In genomic region chr7:130351664-130352015, GRCh38 we compare ENCODE assay signal across 15 cellular contexts. TPM values are rescaled to one million over a fixed set of nuclear protein-coding genes. Genes with fewer than 3 reads are reported as not detected.
DNase-seq lines count a peak whose midpoint lies in the region; ATAC-seq and TF ChIP-seq lines count a peak whose summit lies in the region.
"Had no signal": no experiment of that assay in that cellular context is flagged by ENCODE, and none has a peak within 500 bp of the region (broad histone marks: within the 10 kb centered on the region; RNA-seq: fewer than 3 reads in every experiment).

No MANE protein-coding gene starts in this region.

- H3K4me3 ChIP-seq in SJCRH30 (peak overlapping the region; percentile 38), spleen (no peak overlapping the region)

- H3K4me1 Mint-ChIP-seq in immature natural killer cell = no peaks in the 10 kb centered on the region
- H3K4me1 Mint-ChIP-seq in activated T-cell treated with anti-CD3 and anti-CD28 coated beads, Interleukin-2, amount 50 U/mL, for 24 hours (ENCODE audit: low read depth) = peaks cover 25% of the 10 kb centered on the region

- no peaks in the 10 kb centered on the region for H3K36me3 Mint-ChIP-seq in immature natural killer cell
- no peaks in the 10 kb centered on the region for H3K36me3 Mint-ChIP-seq in activated T-cell treated with anti-CD3 and anti-CD28 coated beads, Interleukin-2, amount 50 U/mL, for 24 hours (ENCODE audit: low read depth)
- H3K36me3 Mint-ChIP-seq: activated CD4-positive, alpha-beta memory T cell treated with anti-CD3 and anti-CD28 coated beads for 36 hours had no signal

- no peaks in the 10 kb centered on the region for H3K9me3 ChIP-seq in SJCRH30 (replicated peaks)
- H3K9me3 ChIP-seq in spleen = no peaks in the 10 kb centered on the region
- H3K9me3 ChIP-seq: neutrophil had no signal

- WGBS in spleen, 5 donors = 62 to 80% (median 70%) methylated on average over 8 of the region's 8 CpGs

- TF ChIP-seq POLR2A in spleen (IDR thresholded peaks at IDR 0.05) = no peak

- H3K27me3 ChIP-seq in SJCRH30 = no peaks in the 10 kb centered on the region
- no peaks in the 10 kb centered on the region for H3K27me3 ChIP-seq in spleen (replicated peaks in 1 of 7)

- DNase-seq in NCI-H1092 treated with DMSO at 0.1 percent for 48 hours (lab: John Stamatoyannopoulos, UW) (peak; percentile 91), SJCRH30 (no peak), left lobe of liver (ENCODE audit: low spot score) (peak; percentile 42), spleen (peak; percentile 74), immature natural killer cell (no peak)
- no peak for DNase-seq in activated T-cell treated with anti-CD3 and anti-CD28 coated beads, Interleukin-2, amount 50 U/mL, for 24 hours
- DNase-seq in activated CD4-positive, alpha-beta T cell treated with anti-CD3 and anti-CD28 coated beads for 48 hours = no peak
- DNase-seq: activated gamma-delta T cell treated with Interleukin-2 at 50 U/mL for 16 hours; CD4-positive, CD25-positive, alpha-beta regulatory T cell had no signal

- no peak for TF ChIP-seq CTCF in spleen (IDR thresholded peaks at IDR 0.05 in 8 of 11, conservative IDR thresholded peaks at IDR 0.05 in 3 of 11)

- H3K9me3 Mint-ChIP-seq in immature natural killer cell = no peaks in the 10 kb centered on the region
- no peaks in the 10 kb centered on the region for H3K9me3 Mint-ChIP-seq in activated T-cell treated with anti-CD3 and anti-CD28 coated beads, Interleukin-2, amount 50 U/mL, for 24 hours
- H3K9me3 Mint-ChIP-seq: activated CD4-positive, alpha-beta memory T cell treated with anti-CD3 and anti-CD28 coated beads for 36 hours had no signal

- H3K36me3 ChIP-seq in SJCRH30 = no peaks in the 10 kb centered on the region
- no peaks in the 10 kb centered on the region for H3K36me3 ChIP-seq in spleen
- H3K36me3 ChIP-seq: neutrophil had no signal

- H3K4me1 ChIP-seq in SJCRH30 (peaks cover 41% of the 10 kb centered on the region), spleen (peaks cover 5 to 40% (median 19%) of the 10 kb centered on the region in 6 donors)

- intact Hi-C loops in spleen (cut with DNase I; ENCODE audit: low total_unique reads) = no loop called here

- H3K27ac Mint-ChIP-seq in immature natural killer cell = no peak overlapping the region
- H3K27ac Mint-ChIP-seq in activated T-cell treated with anti-CD3 and anti-CD28 coated beads, Interleukin-2, amount 50 U/mL, for 24 hours = no peak overlapping the region
- H3K27ac Mint-ChIP-seq: activated CD4-positive, alpha-beta memory T cell treated with anti-CD3 and anti-CD28 coated beads for 36 hours had no signal

- H3K4me3 Mint-ChIP-seq in immature natural killer cell = no peak overlapping the region
- H3K4me3 Mint-ChIP-seq in activated T-cell treated with anti-CD3 and anti-CD28 coated beads, Interleukin-2, amount 50 U/mL, for 24 hours = no peak overlapping the region
- H3K4me3 Mint-ChIP-seq: activated CD4-positive, alpha-beta memory T cell treated with anti-CD3 and anti-CD28 coated beads for 36 hours; CD4-positive, CD25-positive, alpha-beta regulatory T cell had no signal

- ATAC-seq in left lobe of liver = no peak

- peaks cover 0 to 5% (median 3%) of the 10 kb centered on the region in 3 donors for H3K27me3 Mint-ChIP-seq in immature natural killer cell (ENCODE audit: low read depth in 3 of 3)
- peaks cover 3% of the 10 kb centered on the region for H3K27me3 Mint-ChIP-seq in activated T-cell treated with anti-CD3 and anti-CD28 coated beads, Interleukin-2, amount 50 U/mL, for 24 hours

- H3K27ac ChIP-seq in SJCRH30 = peak overlapping the region; percentile 91
- H3K27ac ChIP-seq in spleen = peak overlapping the region in 7 of 8 donors; percentile 36 to 72 (median 67)
- H3K27ac ChIP-seq: neutrophil had no signal

RNA-seq across cellular contexts. Expression of gene CPA5, which starts 7.0 kb away (rescaled TPM):
- 2.6 and 3.3 TPM in 2 replicates for total RNA-seq in SJCRH30 (2014; rRNA removed; shearing (Covaris generic))
- not detected for total RNA-seq in left lobe of liver
- total RNA-seq in spleen = under 1 TPM in 1 of 7 donors, not detected in 6; 0.44 TPM
- 1 to 10 TPM in 1 of 3 donors, under 1 TPM in 2; 0.26 to 3.6 (median 0.46) TPM for polyA plus RNA-seq in spleen
- not detected for polyA plus RNA-seq in immature natural killer cell
- total RNA-seq: chondrocyte, HT1080 had no signal

RNA-seq across cellular contexts. Expression of gene CPA1, which starts 28.7 kb away (rescaled TPM):
- total RNA-seq in SJCRH30 (2014; rRNA removed; shearing (Covaris generic)) = 0.81 and 1.1 TPM in 2 replicates
- total RNA-seq in left lobe of liver (16.8 TPM), spleen (1 to 10 TPM; 1.2 to 8.1 (median 4.0) TPM)
- polyA plus RNA-seq in spleen (1 to 10 TPM in 2 of 3 donors, under 1 TPM in 1; 0.79 to 1.4 (median 1.3) TPM), immature natural killer cell (not detected)
- total RNA-seq: activated CD4-positive, alpha-beta memory T cell treated with anti-CD3 and anti-CD28 coated beads for 36 hours; CD4-positive, CD25-positive, alpha-beta regulatory T cell; HT1080; T-helper 2 cell treated with Interferon-gamma antibody and Interleukin-4, amounts not matched to agents 100 ng/mL and 5 ng/mL, for 36 hours had no signal
- polyA plus RNA-seq: keratinocyte had no signal

RNA-seq across cellular contexts. Expression of gene CPA4, which starts 58.7 kb away (rescaled TPM):
- 3.2 and 4.8 TPM in 2 replicates for total RNA-seq in SJCRH30 (2014; rRNA removed; shearing (Covaris generic))
- total RNA-seq in left lobe of liver (not detected), spleen (1 to 10 TPM in 3 of 7 donors, under 1 TPM in 4; 0.40 to 3.3 (median 0.93) TPM)
- polyA plus RNA-seq in spleen (under 1 TPM; 0.15 to 0.64 (median 0.20) TPM), immature natural killer cell (not detected)
- total RNA-seq: CD4-positive, CD25-positive, alpha-beta regulatory T cell; T-helper 2 cell treated with Interferon-gamma antibody and Interleukin-4, amounts not matched to agents 100 ng/mL and 5 ng/mL, for 36 hours had no signal
- polyA plus RNA-seq: CD4-positive, CD25-positive, alpha-beta regulatory T cell had no signal

Comparison
In these comparisons a context has a peak if more than half of its experiments do, and no peak if none do; other contexts are left out.
1. DNase-seq: peak in NCI-H1092 treated with DMSO at 0.1 percent for 48 hours (single experiment), left lobe of liver (single experiment) and spleen (single experiment); none in SJCRH30 (0 of 2), immature natural killer cell (0 of 3), activated T-cell treated with anti-CD3 and anti-CD28 coated beads, Interleukin-2, amount 50 U/mL, for 24 hours (single experiment) and activated CD4-positive, alpha-beta T cell treated with anti-CD3 and anti-CD28 coated beads for 48 hours (single experiment).